10 cellular contexts compared by ENCODE assay signal in genomic region chr9:125446581-125447094, GRCh38.
A peak's percentile ranks its signal among the peaks of the same experiment; 100 is the strongest.
DNase-seq lines count a peak whose midpoint lies in the region; ATAC-seq and TF ChIP-seq lines count a peak whose summit lies in the region.
"Had no signal": no experiment of that assay in that cellular context is flagged by ENCODE, and none has a peak within 500 bp of the region (broad histone marks: within the 10 kb centered on the region; RNA-seq: fewer than 3 reads in every experiment).

No MANE protein-coding gene starts in this region.

- H3K4me3 Mint-ChIP-seq in CD4-positive, CD25-positive, alpha-beta regulatory T cell = no peak overlapping the region

- no peak for DNase-seq in CD4-positive, CD25-positive, alpha-beta regulatory T cell
- DNase-seq in GM19240 (ENCODE audit: insufficient read length, low spot score) (peak; percentile 32), AG08395 (ENCODE audit: low spot score) (no peak), SHP77 treated with DMSO at 0.1 percent for 48 hours (lab: John Stamatoyannopoulos, UW) (no peak), ACHN (no peak)
- DNase-seq in activated CD8-positive, alpha-beta memory T cell treated with anti-CD3 and anti-CD28 coated beads, Interleukin-2, amount 50 U/mL, for 4 hours = no peak
- DNase-seq: activated T-cell treated with anti-CD3 and anti-CD28 coated beads for 4 hours had no signal

- no peak for TF ChIP-seq CTCF in OCI-LY1 (IDR thresholded peaks at IDR 0.05; ENCODE audit: low read length)

- no peak overlapping the region for H3K27ac ChIP-seq in CD4-positive, CD25-positive, alpha-beta regulatory T cell (ENCODE audit: insufficient read depth, low read length, poor library complexity, severe bottlenecking)
- peak overlapping the region; percentile 76 for H3K27ac ChIP-seq in OCI-LY1 (ENCODE audit: low read depth, low read length, poor library complexity, severe bottlenecking)
- H3K27ac ChIP-seq: C4-2B had no signal

- ATAC-seq in CD4-positive, CD25-positive, alpha-beta regulatory T cell (ENCODE audit: low read depth in 2 of 2) = peak; percentile 47 to 52
- ATAC-seq in HG02981 (IDR thresholded peaks at IDR 0.05; ENCODE audit: unreplicated experiment) = peak; percentile 98

- no peaks in the 10 kb centered on the region for H3K79me2 ChIP-seq in OCI-LY1 (ENCODE audit: insufficient read depth, low read length)

- peak overlapping the region; percentile 10; the same call in 1 of the 2 replicates for H3K9ac ChIP-seq in OCI-LY1 (ENCODE audit: low read length)

- H3K36me3 Mint-ChIP-seq in CD4-positive, CD25-positive, alpha-beta regulatory T cell = peaks cover 23% of the 10 kb centered on the region

- no peaks in the 10 kb centered on the region for H3K9me2 ChIP-seq in OCI-LY1 (ENCODE audit: low read depth, low read length)

- no peak overlapping the region for H2AFZ ChIP-seq in OCI-LY1 (ENCODE audit: low read length)

- no peak overlapping the region for H3K4me3 ChIP-seq in CD4-positive, CD25-positive, alpha-beta regulatory T cell (ENCODE audit: low read depth, low read length)
- H3K4me3 ChIP-seq in OCI-LY1 (ENCODE audit: low read depth, low read length, poor library complexity, severe bottlenecking) = no peak overlapping the region

- H3K27ac Mint-ChIP-seq in CD4-positive, CD25-positive, alpha-beta regulatory T cell = no peak overlapping the region

- in situ Hi-C loops in ACHN (cut with HindIII; ENCODE audit: low pct_ligation_motif_present, low pct_unique_long_range_greater_than_20kb, low sequenced_read_pairs) = no loop called here

- no peaks in the 10 kb centered on the region for H3K4me1 ChIP-seq in CD4-positive, CD25-positive, alpha-beta regulatory T cell (ENCODE audit: control insufficient read depth, insufficient read depth, low read length, poor library complexity, severe bottlenecking)
- peaks cover 34% of the 10 kb centered on the region for H3K4me1 ChIP-seq in OCI-LY1 (ENCODE audit: insufficient read depth, low read length, severe bottlenecking)

- H3K36me3 ChIP-seq in CD4-positive, CD25-positive, alpha-beta regulatory T cell (ENCODE audit: control insufficient read depth, insufficient read depth, low read length) = peaks cover 12% of the 10 kb centered on the region
- peaks cover 11% of the 10 kb centered on the region; the same call in 1 of the 2 replicates for H3K36me3 ChIP-seq in OCI-LY1 (ENCODE audit: insufficient read depth, low read length)

- no peaks in the 10 kb centered on the region for H3F3A ChIP-seq in OCI-LY1 (ENCODE audit: insufficient read depth, low read length)

- no peaks in the 10 kb centered on the region for H3K27me3 ChIP-seq in CD4-positive, CD25-positive, alpha-beta regulatory T cell (ENCODE audit: control insufficient read depth, insufficient read depth, low read length)
- H3K27me3 ChIP-seq in OCI-LY1 (ENCODE audit: insufficient read depth, low read length) = no peaks in the 10 kb centered on the region

- peaks cover 0 to 6% (median 3%) of the 10 kb centered on the region in 4 donors for H3K4me1 Mint-ChIP-seq in CD4-positive, CD25-positive, alpha-beta regulatory T cell

- H3K27me3 Mint-ChIP-seq in CD4-positive, CD25-positive, alpha-beta regulatory T cell = no peaks in the 10 kb centered on the region

- no peaks in the 10 kb centered on the region for H3K9me3 ChIP-seq in CD4-positive, CD25-positive, alpha-beta regulatory T cell (ENCODE audit: control insufficient read depth in 2 of 2, low read length in 2 of 2)
- H3K9me3 ChIP-seq in OCI-LY1 (ENCODE audit: low read length) = no peaks in the 10 kb centered on the region

- H3K4me2 ChIP-seq in OCI-LY1 (ENCODE audit: low read length) = peak overlapping the region; percentile 54

- peaks cover 0 to 1% (median 0%) of the 10 kb centered on the region in 7 donors for H3K9me3 Mint-ChIP-seq in CD4-positive, CD25-positive, alpha-beta regulatory T cell

- no peaks in the 10 kb centered on the region for H4K20me1 ChIP-seq in OCI-LY1 (ENCODE audit: insufficient read depth, low read length)
